In the genomic region with DNA sequence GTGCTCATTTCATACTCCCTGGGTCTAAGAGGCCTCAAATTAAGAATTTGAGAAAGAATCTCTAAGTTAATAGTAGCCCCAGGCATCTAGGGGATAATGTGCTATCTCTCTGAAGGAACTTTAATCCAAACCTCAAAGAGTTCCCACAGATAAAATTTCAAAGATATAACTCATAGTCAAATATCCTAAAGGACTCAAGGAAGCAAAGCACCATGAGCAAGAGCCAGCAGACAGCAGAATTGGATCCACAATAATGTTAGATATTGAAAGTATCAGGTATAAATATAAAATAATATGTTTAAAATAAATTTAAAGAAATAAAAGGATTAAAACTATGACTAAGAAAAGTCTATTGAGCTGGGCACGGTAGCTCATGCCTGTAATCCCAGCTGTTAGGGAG, we compare ENCODE assay signal across 36 cellular contexts. TPM values are rescaled to one million over a fixed set of nuclear protein-coding genes. Genes with fewer than 3 reads are reported as not detected.
"Had no signal": no experiment of that assay in that cellular context is flagged by ENCODE, and none has a peak within 500 bp of the region (broad histone marks: within the 10 kb centered on the region; RNA-seq: fewer than 3 reads in every experiment).

No MANE protein-coding gene starts in this region.

- H3K4me1 ChIP-seq: adrenal gland, body of pancreas, breast epithelium had no signal

- FAIRE-seq: astrocyte, TTC549 had no signal

- H3K4me3 ChIP-seq: adrenal gland, body of pancreas, breast epithelium had no signal

- H3K9me3 ChIP-seq: adrenal gland, body of pancreas had no signal

- ATAC-seq: activated CD8-positive, alpha-beta T cell treated with anti-CD3 and anti-CD28 coated beads for 36 hours; activated naive CD4-positive, alpha-beta T cell treated with anti-CD3 and anti-CD28 coated beads, Interleukin-2, amount 50 U/mL, for 72 hours; activated T-cell treated with anti-CD3 and anti-CD28 coated beads, Interleukin-2, amount 50 U/mL, for 4 hours; activated T-cell treated with anti-CD3 and anti-CD28 coated beads, Interleukin-2, amount 50 U/mL, for 72 hours; activated T-helper 17 cell treated with anti-CD3 and anti-CD28 coated beads, Interleukin-2, amount 50 U/mL, for 72 hours; body of pancreas had no signal

- H3K36me3 ChIP-seq: adrenal gland, brain microvascular endothelial cell, breast epithelium had no signal

- DNase-seq: activated B cell treated with CpG ODN at 0.5 μM for 24 hours; activated CD4-positive, alpha-beta memory T cell treated with anti-CD3 and anti-CD28 coated beads for 36 hours; activated CD4-positive, alpha-beta T cell treated with anti-CD3 and anti-CD28 coated beads for 4 hours; activated CD4-positive, alpha-beta T cell treated with anti-CD3 and anti-CD28 coated beads, Interleukin-2, amount 10 ng/mL, durations not matched to agents 24 days and 14 days; activated CD4-positive, alpha-beta T cell treated with anti-CD3 and anti-CD28 coated beads, Interleukin-2, amount 50 U/mL, for 1 hour; activated CD4-positive, alpha-beta T cell treated with anti-CD3 and anti-CD28 coated beads, Interleukin-2, amount 50 U/mL, for 4 hours; activated CD4-positive, CD25-positive, alpha-beta regulatory T cell treated with anti-CD3 and anti-CD28 coated beads, Interleukin-2, amount 50 U/mL, for 72 hours; activated CD8-positive, alpha-beta memory T cell treated with anti-CD3 and anti-CD28 coated beads, Interleukin-2, amount 50 U/mL, for 4 hours; activated CD8-positive, alpha-beta T cell treated with anti-CD3 and anti-CD28 coated beads for 36 hours; activated effector memory CD4-positive, alpha-beta T cell treated with anti-CD3 and anti-CD28 coated beads, Interleukin-2, amount 50 U/mL, for 16 hours; activated gamma-delta T cell treated with Interleukin-2 at 50 U/mL for 16 hours; activated naive CD4-positive, alpha-beta T cell; activated naive CD4-positive, alpha-beta T cell treated with anti-CD3 and anti-CD28 coated beads for 36 hours; activated naive CD4-positive, alpha-beta T cell treated with anti-CD3 and anti-CD28 coated beads, Interleukin-2, amount 50 U/mL, for 16 hours; activated naive CD8-positive, alpha-beta T cell treated with anti-CD3 and anti-CD28 coated beads for 36 hours; activated T-cell treated with anti-CD3 and anti-CD28 coated beads for 4 hours; activated T-cell treated with anti-CD3 and anti-CD28 coated beads, Interleukin-2, amount 50 U/mL, for 1 hour; activated T-cell treated with anti-CD3 and anti-CD28 coated beads, Interleukin-2, amount 50 U/mL, for 4 hours; activated T-cell treated with anti-CD3 and anti-CD28 coated beads, Interleukin-2, amount 50 U/mL, for 72 hours; adrenal gland; amniotic stem cell; aorta; body of pancreas; brain microvascular endothelial cell; central memory CD4-positive, alpha-beta T cell; T-helper 2 cell; T-helper 9 cell had no signal

- H3K27ac ChIP-seq: adrenal gland, body of pancreas, brain microvascular endothelial cell, breast epithelium, VCaP had no signal

- H3K27me3 ChIP-seq: body of pancreas had no signal

RNA-seq across cellular contexts. Expression of gene SIX3, which starts 31.7 kb away (rescaled TPM):
- total RNA-seq: activated B cell treated with CpG ODN at 0.5 μM for 24 hours; activated CD4-positive, alpha-beta memory T cell treated with anti-CD3 and anti-CD28 coated beads for 36 hours; activated CD4-positive, alpha-beta T cell treated with anti-CD3 and anti-CD28 coated beads, Interleukin-2, amount 10 ng/mL, durations not matched to agents 24 days and 14 days; activated CD8-positive, alpha-beta T cell treated with anti-CD3 and anti-CD28 coated beads for 36 hours; activated naive CD4-positive, alpha-beta T cell treated with anti-CD3 and anti-CD28 coated beads for 36 hours; activated naive CD4-positive, alpha-beta T cell treated with anti-CD3 and anti-CD28 coated beads, Interleukin-2, amount 50 U/mL, for 72 hours; activated naive CD8-positive, alpha-beta T cell treated with anti-CD3 and anti-CD28 coated beads for 36 hours; activated T-cell treated with anti-CD3 and anti-CD28 coated beads, Interleukin-2, amount 50 U/mL, for 72 hours; activated T-helper 1 cell treated with anti-CD3 and anti-CD28 coated beads, Interleukin-12 subunit alpha, Interleukin-12 subunit beta, Interleukin-2, Interleukin-4 antibody, amounts not matched to agents 30 ng/mL and 10 ng/mL and 1 ng/mL, durations not matched to agents 14 hours and 24 hours and 36 hours; activated T-helper 17 cell treated with anti-CD3 and anti-CD28 coated beads, Interleukin-2, amount 50 U/mL, for 72 hours; adrenal gland; aorta; breast epithelium; cardiac septum; cerebellum had no signal
- polyA plus RNA-seq: adrenal gland, aorta had no signal
